In the genomic region with DNA sequence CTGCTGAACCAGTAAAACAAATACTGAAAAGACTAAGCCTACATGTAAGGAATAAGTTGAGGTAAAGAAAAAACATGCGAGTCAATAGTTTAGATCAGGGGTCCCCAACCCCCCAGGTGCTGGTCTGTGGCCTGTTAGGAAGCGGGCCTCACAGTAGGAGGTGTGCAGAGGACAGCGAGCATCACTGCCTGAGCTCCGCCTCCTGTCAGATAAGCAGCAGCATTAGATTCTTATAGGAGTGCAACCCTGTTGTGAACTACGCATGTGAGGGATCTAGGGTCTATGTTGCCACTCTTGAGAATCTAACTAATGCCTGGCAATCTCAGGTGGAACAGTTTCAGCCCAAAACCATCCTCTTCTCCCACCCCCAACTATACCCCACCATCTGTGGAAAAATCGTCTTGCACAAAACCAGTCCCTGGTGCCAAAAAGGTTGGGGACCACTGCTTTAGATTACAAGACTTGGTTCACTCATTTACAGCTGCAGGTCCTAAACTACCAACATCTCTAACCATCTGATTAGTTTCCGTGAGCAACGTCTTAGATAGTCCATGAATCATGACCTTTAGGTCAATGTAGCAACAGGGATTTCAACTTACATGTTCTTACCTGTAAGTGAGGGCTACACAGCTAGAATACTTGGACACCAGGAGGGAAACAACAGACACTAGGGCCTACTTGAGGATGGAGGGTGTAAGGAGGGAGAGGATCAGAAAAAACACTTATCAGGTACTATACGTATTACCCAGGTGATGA, we compare ENCODE assay signal across 27 cellular contexts.
A peak's percentile ranks its signal among the peaks of the same experiment; 100 is the strongest.
DNase-seq lines count a peak whose midpoint lies in the region; ATAC-seq and TF ChIP-seq lines count a peak whose summit lies in the region.
"Had no signal": no experiment of that assay in that cellular context is flagged by ENCODE, and none has a peak within 500 bp of the region (broad histone marks: within the 10 kb centered on the region; RNA-seq: fewer than 3 reads in every experiment).

No MANE protein-coding gene starts in this region.

- H3K27ac Mint-ChIP-seq in CD4-positive, CD25-positive, alpha-beta regulatory T cell = peak overlapping the region; percentile 89 to 93 (median 90)
- H3K27ac Mint-ChIP-seq in CD8-positive, alpha-beta memory T cell = peak overlapping the region; percentile 83 to 97 (median 88)
- H3K27ac Mint-ChIP-seq in T-helper 17 cell (peak overlapping the region; percentile 99), naive B cell (peak overlapping the region in 5 of 6 donors; percentile 39 to 96 (median 77))
- H3K27ac Mint-ChIP-seq: activated CD4-positive, alpha-beta T cell treated with anti-CD3 and anti-CD28 coated beads for 36 hours; activated T-cell treated with anti-CD3 and anti-CD28 coated beads, Interleukin-2, amount 50 U/mL, for 24 hours; stimulated activated naive CD8-positive, alpha-beta T cell treated with anti-CD3 and anti-CD28 coated beads, Interleukin-15, Interleukin-2, amounts not matched to agents 100 ng/mL and 50 ng/mL, for 24 hours had no signal

- H3K4me3 Mint-ChIP-seq in CD4-positive, CD25-positive, alpha-beta regulatory T cell = peak overlapping the region in 2 of 4 donors; percentile 3 to 15
- H3K4me3 Mint-ChIP-seq in CD8-positive, alpha-beta memory T cell = peak overlapping the region in 2 of 7 donors; percentile 15 to 24
- H3K4me3 Mint-ChIP-seq in T-helper 17 cell (peak overlapping the region; percentile 25), naive B cell (no peak overlapping the region)
- H3K4me3 Mint-ChIP-seq: activated CD4-positive, alpha-beta T cell treated with anti-CD3 and anti-CD28 coated beads for 36 hours; activated T-cell treated with anti-CD3 and anti-CD28 coated beads, Interleukin-2, amount 50 U/mL, for 24 hours; stimulated activated naive CD8-positive, alpha-beta T cell treated with anti-CD3 and anti-CD28 coated beads, Interleukin-15, Interleukin-2, amounts not matched to agents 100 ng/mL and 50 ng/mL, for 24 hours had no signal

- peaks cover 23% of the 10 kb centered on the region for H3K4me1 ChIP-seq in CD4-positive, CD25-positive, alpha-beta regulatory T cell (ENCODE audit: control insufficient read depth, insufficient read depth, low read length, poor library complexity, severe bottlenecking)
- peaks cover 43% of the 10 kb centered on the region for H3K4me1 ChIP-seq in CD8-positive, alpha-beta memory T cell (ENCODE audit: insufficient read depth, low read length)
- H3K4me1 ChIP-seq in heart left ventricle = peaks cover 0 to 11% (median 0%) of the 10 kb centered on the region in 12 donors
- H3K4me1 ChIP-seq: parathyroid adenoma, SJCRH30, tibial artery had no signal

- no peaks in the 10 kb centered on the region for H3K9me3 ChIP-seq in CD4-positive, CD25-positive, alpha-beta regulatory T cell (ENCODE audit: control insufficient read depth in 2 of 2, low read length in 2 of 2)
- H3K9me3 ChIP-seq in CD8-positive, alpha-beta memory T cell (ENCODE audit: low read length) = no peaks in the 10 kb centered on the region
- H3K9me3 ChIP-seq in T-helper 17 cell (ENCODE audit: control insufficient read depth, low read length, poor library complexity, severe bottlenecking) (no peaks in the 10 kb centered on the region), WERI-Rb-1 (ENCODE audit: severe bottlenecking) (no peaks in the 10 kb centered on the region), heart left ventricle (no peaks in the 10 kb centered on the region)
- H3K9me3 ChIP-seq: heart right ventricle, right lobe of liver, SJCRH30, tibial artery had no signal

- no peak for ATAC-seq in CD4-positive, CD25-positive, alpha-beta regulatory T cell (ENCODE audit: low read depth in 2 of 2)
- ATAC-seq in T-helper 17 cell (no peak), naive B cell (ENCODE audit: low read depth in 2 of 2) (no peak), heart left ventricle (no peak)
- ATAC-seq: activated CD4-positive, alpha-beta T cell treated with anti-CD3 and anti-CD28 coated beads for 36 hours; heart right ventricle; left cardiac atrium; PC-3; right lobe of liver had no signal

- H3K4me1 Mint-ChIP-seq in CD4-positive, CD25-positive, alpha-beta regulatory T cell = peaks cover 13 to 58% (median 49%) of the 10 kb centered on the region in 4 donors
- H3K4me1 Mint-ChIP-seq in CD8-positive, alpha-beta memory T cell = peaks cover 59 to 87% (median 75%) of the 10 kb centered on the region in 3 donors
- H3K4me1 Mint-ChIP-seq in T-helper 17 cell = peaks cover 39% of the 10 kb centered on the region
- H3K4me1 Mint-ChIP-seq in naive B cell = peaks cover 24 to 53% (median 42%) of the 10 kb centered on the region in 3 donors

- peaks cover 22% of the 10 kb centered on the region for H3K36me3 ChIP-seq in CD4-positive, CD25-positive, alpha-beta regulatory T cell (ENCODE audit: control insufficient read depth, insufficient read depth, low read length)
- H3K36me3 ChIP-seq in CD8-positive, alpha-beta memory T cell (ENCODE audit: insufficient read depth, low read length) = peaks cover 5% of the 10 kb centered on the region
- no peaks in the 10 kb centered on the region for H3K36me3 ChIP-seq in WERI-Rb-1
- peaks cover 0 to 21% (median 0%) of the 10 kb centered on the region in 9 donors for H3K36me3 ChIP-seq in heart left ventricle
- H3K36me3 ChIP-seq: SJCRH30, tibial artery had no signal

- TF ChIP-seq CTCF in WERI-Rb-1 (IDR thresholded peaks at IDR 0.05; ENCODE audit: low read depth, low read length) = no peak
- TF ChIP-seq CTCF in heart left ventricle (IDR thresholded peaks at IDR 0.05) = no peak

- intact Hi-C loops in heart left ventricle (cut with DNase I) = no loop called here

- CTCF ChIA-PET in CD8-positive, alpha-beta memory T cell (lab: Charles Lee) = interaction anchor here (1.4 kb wide), 1 partner anchor 10 kb away, joined by 3 read pairs; no protein-coding TSS in a partner anchor

- DNase-seq in CD4-positive, CD25-positive, alpha-beta regulatory T cell = no peak
- no peak for DNase-seq in CD8-positive, alpha-beta memory T cell
- DNase-seq in T-helper 17 cell (no peak), naive B cell (no peak), WERI-Rb-1 (no peak), superior temporal gyrus (ENCODE audit: extremely low spot score) (no peak), heart left ventricle (no peak)
- DNase-seq: activated CD4-positive, alpha-beta T cell treated with anti-CD3 and anti-CD28 coated beads for 36 hours; activated naive CD4-positive, alpha-beta T cell; activated T-cell treated with anti-CD3 and anti-CD28 coated beads, Interleukin-2, amount 50 U/mL, for 24 hours; aorta; heart right ventricle; IMR-90; left cardiac atrium; mesenchymal stem cell; NCI-H1417 treated with DMSO at 0.1 percent for 48 hours; NCI-H2081 treated with DMSO at 0.1 percent for 48 hours; NCI-H446; PC-3; right lobe of liver; SJCRH30; stimulated activated CD4-positive, alpha-beta T cell treated with anti-CD3 and anti-CD28 coated beads, Interleukin-4, amount 100 ng/mL, for 4 hours; T-helper 1 cell; tibial artery had no signal

- no peaks in the 10 kb centered on the region for H3K27me3 Mint-ChIP-seq in CD4-positive, CD25-positive, alpha-beta regulatory T cell
- H3K27me3 Mint-ChIP-seq in CD8-positive, alpha-beta memory T cell = no peaks in the 10 kb centered on the region
- H3K27me3 Mint-ChIP-seq in T-helper 17 cell = no peaks in the 10 kb centered on the region
- H3K27me3 Mint-ChIP-seq in naive B cell = no peaks in the 10 kb centered on the region
- H3K27me3 Mint-ChIP-seq: activated T-cell treated with anti-CD3 and anti-CD28 coated beads, Interleukin-2, amount 50 U/mL, for 24 hours; stimulated activated naive CD8-positive, alpha-beta T cell treated with anti-CD3 and anti-CD28 coated beads, Interleukin-15, Interleukin-2, amounts not matched to agents 100 ng/mL and 50 ng/mL, for 24 hours had no signal

- WGBS in heart left ventricle, 4 donors = 91 to 94% (median 93%) methylated on average over 9 of the region's 9 CpGs

- no peaks in the 10 kb centered on the region for H3K27me3 ChIP-seq in CD4-positive, CD25-positive, alpha-beta regulatory T cell (ENCODE audit: control insufficient read depth, insufficient read depth, low read length)
- no peaks in the 10 kb centered on the region for H3K27me3 ChIP-seq in CD8-positive, alpha-beta memory T cell (ENCODE audit: insufficient read depth, low read length, poor library complexity, severe bottlenecking)
- no peaks in the 10 kb centered on the region for H3K27me3 ChIP-seq in WERI-Rb-1 (ENCODE audit: insufficient read depth, low read depth, severe bottlenecking)
- no peaks in the 10 kb centered on the region for H3K27me3 ChIP-seq in heart left ventricle
- H3K27me3 ChIP-seq: heart right ventricle, right lobe of liver, SJCRH30, tibial artery had no signal

- peaks cover 24% of the 10 kb centered on the region for H3K36me3 Mint-ChIP-seq in CD4-positive, CD25-positive, alpha-beta regulatory T cell
- peaks cover 9 to 43% (median 13%) of the 10 kb centered on the region in 3 donors for H3K36me3 Mint-ChIP-seq in CD8-positive, alpha-beta memory T cell
- H3K36me3 Mint-ChIP-seq in T-helper 17 cell (ENCODE audit: low read depth) (peaks cover 6% of the 10 kb centered on the region), naive B cell (peaks cover 16 to 18% of the 10 kb centered on the region in 2 donors)

- POLR2A ChIA-PET in CD8-positive, alpha-beta memory T cell (lab: Charles Lee) = no interaction called here

- TF ChIP-seq POLR2A in heart left ventricle (IDR thresholded peaks at IDR 0.05) = no peak

- H3K4me3 ChIP-seq in CD4-positive, CD25-positive, alpha-beta regulatory T cell (ENCODE audit: low read depth, low read length) = peak overlapping the region; percentile 27
- H3K4me3 ChIP-seq in CD8-positive, alpha-beta memory T cell (ENCODE audit: low read length) = no peak overlapping the region
- H3K4me3 ChIP-seq in WERI-Rb-1 (ENCODE audit: low read depth, low read length) = no peak overlapping the region
- H3K4me3 ChIP-seq in heart left ventricle = no peak overlapping the region
- H3K4me3 ChIP-seq: heart right ventricle, right lobe of liver, SJCRH30, tibial artery had no signal

- H3K9me3 Mint-ChIP-seq in CD4-positive, CD25-positive, alpha-beta regulatory T cell = no peaks in the 10 kb centered on the region
- no peaks in the 10 kb centered on the region for H3K9me3 Mint-ChIP-seq in CD8-positive, alpha-beta memory T cell
- peaks cover 0 to 4% (median 0%) of the 10 kb centered on the region in 7 donors for H3K9me3 Mint-ChIP-seq in naive B cell
- H3K9me3 Mint-ChIP-seq: activated T-cell treated with anti-CD3 and anti-CD28 coated beads, Interleukin-2, amount 50 U/mL, for 24 hours; stimulated activated naive CD8-positive, alpha-beta T cell treated with anti-CD3 and anti-CD28 coated beads, Interleukin-15, Interleukin-2, amounts not matched to agents 100 ng/mL and 50 ng/mL, for 24 hours had no signal

- peak overlapping the region; percentile 88 for H3K27ac ChIP-seq in CD4-positive, CD25-positive, alpha-beta regulatory T cell (ENCODE audit: insufficient read depth, low read length, poor library complexity, severe bottlenecking)
- H3K27ac ChIP-seq in CD8-positive, alpha-beta memory T cell (ENCODE audit: low read depth, low read length) = no peak overlapping the region
- no peak overlapping the region for H3K27ac ChIP-seq in WERI-Rb-1
- no peak overlapping the region for H3K27ac ChIP-seq in heart left ventricle
- H3K27ac ChIP-seq: epithelial cell of prostate, heart right ventricle, parathyroid adenoma, right lobe of liver, SJCRH30, tibial artery had no signal
